Comparison of ENCODE assay signal across 13 cellular contexts in the genomic region with DNA sequence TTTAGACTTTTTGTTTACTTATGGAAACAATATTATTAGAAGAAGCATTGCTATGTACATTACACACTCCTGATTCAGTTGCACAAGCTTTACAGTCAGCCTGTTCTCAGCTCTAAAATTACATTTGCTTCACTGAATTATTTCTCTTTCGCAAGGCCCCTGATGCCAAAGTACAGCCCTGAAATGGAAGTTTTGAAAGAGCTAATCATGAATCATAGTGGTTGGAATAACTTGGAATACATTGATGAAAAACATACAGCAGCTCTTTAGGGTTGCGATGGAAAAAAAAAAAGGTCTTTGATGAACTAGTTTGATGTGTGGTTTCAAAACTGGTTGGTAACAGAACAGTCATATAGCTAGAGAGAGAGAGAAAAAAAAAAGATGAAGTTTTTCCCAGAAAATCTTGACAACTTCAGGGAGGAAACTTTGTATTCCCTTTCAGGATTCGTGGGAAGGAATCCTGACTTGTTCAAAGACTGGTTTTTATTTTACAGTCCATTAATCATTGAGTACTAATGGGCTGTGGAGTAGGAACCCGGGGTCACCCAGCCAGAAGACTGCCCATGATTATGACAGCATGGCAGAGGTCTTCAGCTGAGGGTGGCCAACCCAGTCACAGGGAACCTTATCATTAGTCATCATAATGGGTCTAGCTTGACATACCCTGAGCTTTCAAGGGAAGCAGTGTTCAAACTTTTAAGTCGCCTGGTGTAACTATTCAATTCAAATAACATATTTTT.
DNase-seq lines count a peak whose midpoint lies in the region; ATAC-seq and TF ChIP-seq lines count a peak whose summit lies in the region.
"Had no signal": no experiment of that assay in that cellular context is flagged by ENCODE, and none has a peak within 500 bp of the region (broad histone marks: within the 10 kb centered on the region; RNA-seq: fewer than 3 reads in every experiment).

No MANE protein-coding gene starts in this region.

- CTCF ChIA-PET in activated CD4-positive, alpha-beta memory T cell treated with anti-CD3 and anti-CD28 coated beads for 36 hours (lab: Charles Lee), result no interaction called here

- peaks cover 2% of the 10 kb centered on the region for H3K9me3 Mint-ChIP-seq in nephron
- H3K9me3 Mint-ChIP-seq in activated CD4-positive, alpha-beta memory T cell treated with anti-CD3 and anti-CD28 coated beads for 36 hours, result peaks cover 15% of the 10 kb centered on the region
- H3K9me3 Mint-ChIP-seq: CD14-positive monocyte had no signal

- H3K4me1 Mint-ChIP-seq in nephron, result peaks cover 10% of the 10 kb centered on the region
- no peaks in the 10 kb centered on the region for H3K4me1 Mint-ChIP-seq in activated CD4-positive, alpha-beta memory T cell treated with anti-CD3 and anti-CD28 coated beads for 36 hours (ENCODE audit: low read depth)
- H3K4me1 Mint-ChIP-seq: activated CD8-positive, alpha-beta memory T cell treated with anti-CD3 and anti-CD28 coated beads, Interleukin-2, amount 10 ng/mL, durations not matched to agents 7 days and 5 days; CD14-positive monocyte had no signal

- intact Hi-C loops in activated CD4-positive, alpha-beta memory T cell treated with anti-CD3 and anti-CD28 coated beads for 36 hours (cut with micrococcal nuclease), result no loop called here

- no peaks in the 10 kb centered on the region for H3K36me3 Mint-ChIP-seq in nephron (ENCODE audit: low read depth)
- H3K36me3 Mint-ChIP-seq in activated CD4-positive, alpha-beta memory T cell treated with anti-CD3 and anti-CD28 coated beads for 36 hours, result no peaks in the 10 kb centered on the region
- H3K36me3 Mint-ChIP-seq: activated CD8-positive, alpha-beta memory T cell treated with anti-CD3 and anti-CD28 coated beads, Interleukin-2, amount 10 ng/mL, durations not matched to agents 7 days and 5 days; activated naive CD8-positive, alpha-beta T cell; CD14-positive monocyte had no signal

- POLR2A ChIA-PET in activated CD4-positive, alpha-beta memory T cell treated with anti-CD3 and anti-CD28 coated beads for 36 hours (lab: Charles Lee), result no interaction called here

- DNase-seq in AG20443 (ENCODE audit: low spot score), result peak; percentile 48
- peak; percentile 56 for DNase-seq in NCI-H460 (ENCODE audit: extremely low read depth, low read depth)
- peak; percentile 1 for DNase-seq in epithelial cell of prostate (ENCODE audit: low read depth, low spot score)
- DNase-seq in SK-N-DZ (ENCODE audit: low spot score), result no peak
- no peak for DNase-seq in activated CD4-positive, alpha-beta memory T cell treated with anti-CD3 and anti-CD28 coated beads for 36 hours
- DNase-seq: activated CD8-positive, alpha-beta memory T cell treated with anti-CD3 and anti-CD28 coated beads, Interleukin-2, amount 10 ng/mL, durations not matched to agents 7 days and 5 days; effector CD4-positive, alpha-beta T cell; transverse colon had no signal

- H3K4me3 Mint-ChIP-seq in nephron, result peak overlapping the region in 1 of 3 experiments; percentile 19
- H3K4me3 Mint-ChIP-seq in activated CD4-positive, alpha-beta memory T cell treated with anti-CD3 and anti-CD28 coated beads for 36 hours, result no peak overlapping the region
- H3K4me3 Mint-ChIP-seq: activated CD8-positive, alpha-beta memory T cell treated with anti-CD3 and anti-CD28 coated beads, Interleukin-2, amount 10 ng/mL, durations not matched to agents 7 days and 5 days; activated naive CD8-positive, alpha-beta T cell; CD14-positive monocyte had no signal

- peak overlapping the region; percentile 48 for H3K27ac ChIP-seq in epithelial cell of prostate
- H3K27ac ChIP-seq: transverse colon had no signal

- no peaks in the 10 kb centered on the region for H3K27me3 Mint-ChIP-seq in nephron (ENCODE audit: low read depth)
- H3K27me3 Mint-ChIP-seq in activated CD4-positive, alpha-beta memory T cell treated with anti-CD3 and anti-CD28 coated beads for 36 hours, result no peaks in the 10 kb centered on the region
- H3K27me3 Mint-ChIP-seq: activated CD8-positive, alpha-beta memory T cell treated with anti-CD3 and anti-CD28 coated beads, Interleukin-2, amount 10 ng/mL, durations not matched to agents 7 days and 5 days; activated naive CD8-positive, alpha-beta T cell had no signal

- TF ChIP-seq CTCF in nephron (IDR thresholded peaks at IDR 0.05; ENCODE audit: unreplicated experiment in 3 of 3), result no peak

- no peak for ATAC-seq in HG03565 (IDR thresholded peaks at IDR 0.05; ENCODE audit: unreplicated experiment)
- no peak for ATAC-seq in HG03432 (IDR thresholded peaks at IDR 0.05; ENCODE audit: unreplicated experiment)
- ATAC-seq: activated CD8-positive, alpha-beta memory T cell treated with anti-CD3 and anti-CD28 coated beads, Interleukin-2, amount 10 ng/mL, durations not matched to agents 7 days and 5 days had no signal

- peak overlapping the region; percentile 59 to 88 (median 65) for H3K27ac Mint-ChIP-seq in nephron
- H3K27ac Mint-ChIP-seq in activated CD4-positive, alpha-beta memory T cell treated with anti-CD3 and anti-CD28 coated beads for 36 hours, result no peak overlapping the region
- H3K27ac Mint-ChIP-seq: activated CD8-positive, alpha-beta memory T cell treated with anti-CD3 and anti-CD28 coated beads, Interleukin-2, amount 10 ng/mL, durations not matched to agents 7 days and 5 days; activated naive CD8-positive, alpha-beta T cell; CD14-positive monocyte had no signal

Comparison
In these comparisons a context has a peak if more than half of its experiments do, and no peak if none do; other contexts are left out.
1. DNase-seq: peak in AG20443 (single experiment), NCI-H460 (single experiment) and epithelial cell of prostate (single experiment); none in SK-N-DZ (single experiment) and activated CD4-positive, alpha-beta memory T cell treated with anti-CD3 and anti-CD28 coated beads for 36 hours (single experiment).